20 cellular contexts compared by ENCODE assay signal in the genomic region with DNA sequence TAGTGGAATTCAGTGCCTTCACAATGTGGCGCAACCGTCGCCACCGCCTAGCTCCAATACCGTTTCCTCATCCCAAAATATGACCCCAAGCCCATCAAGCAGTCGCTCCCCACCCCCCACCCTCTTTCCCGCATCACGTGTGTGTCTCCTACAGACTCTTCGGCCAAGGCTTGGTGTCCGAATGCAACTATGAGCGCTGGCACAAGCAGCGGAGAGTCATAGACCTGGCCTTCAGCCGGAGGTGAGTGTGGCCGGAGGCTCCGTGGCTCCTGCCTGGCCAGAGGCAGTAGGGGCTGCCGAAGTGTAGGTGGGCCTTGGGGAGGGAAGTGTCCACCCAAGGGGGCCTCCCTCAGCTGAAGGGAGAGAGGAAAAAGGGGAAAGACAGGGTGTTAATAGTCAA.
"Had no signal": no experiment of that assay in that cellular context is flagged by ENCODE, and none has a peak within 500 bp of the region (broad histone marks: within the 10 kb centered on the region; RNA-seq: fewer than 3 reads in every experiment).

No MANE protein-coding gene starts in this region.

- H3K27ac Mint-ChIP-seq: nephron had no signal

- H3K4me3 ChIP-seq: esophagus muscularis mucosa, gastroesophageal sphincter, left ventricle myocardium inferior, lower lobe of right lung, sigmoid colon, skin epidermis, stomach, thoracic aorta had no signal

- DNase-seq: effector memory CD4-positive, alpha-beta T cell; hippocampal formation; left ventricle myocardium inferior; lower lobe of right lung; mesenchymal stem cell; naive B cell; sigmoid colon; stimulated activated CD4-positive, alpha-beta T cell treated with anti-CD3 and anti-CD28 coated beads, Interleukin-2, amount 100 ng/mL, for 24 hours; stimulated activated CD4-positive, alpha-beta T cell treated with anti-CD3 and anti-CD28 coated beads, Interleukin-4, amount 100 ng/mL, for 4 hours; stimulated activated naive CD4-positive, alpha-beta T cell; stomach; substantia nigra; trophoblast cell had no signal

- H3K27me3 ChIP-seq: esophagus muscularis mucosa, gastroesophageal sphincter, sigmoid colon, stomach had no signal

- H3K36me3 ChIP-seq: lower lobe of right lung, sigmoid colon, thoracic aorta had no signal

- H3K4me1 Mint-ChIP-seq: naive B cell, nephron had no signal

- ATAC-seq: gastroesophageal sphincter, lower lobe of right lung had no signal

- H3K4me3 Mint-ChIP-seq: central memory CD8-positive, alpha-beta T cell; nephron had no signal

- H3K27ac ChIP-seq: epithelial cell of prostate, esophagus muscularis mucosa, gastroesophageal sphincter, left ventricle myocardium inferior, lower lobe of right lung, sigmoid colon, skin epidermis, stomach, thoracic aorta had no signal

- H3K4me1 ChIP-seq: esophagus muscularis mucosa, gastroesophageal sphincter, lower lobe of right lung, sigmoid colon, stomach had no signal
